8 cellular contexts compared by ENCODE assay signal in genomic region chr5:77443670-77444069, GRCh38.
"Had no signal": no experiment of that assay in that cellular context is flagged by ENCODE, and none has a peak within 500 bp of the region (broad histone marks: within the 10 kb centered on the region; RNA-seq: fewer than 3 reads in every experiment).

No MANE protein-coding gene starts in this region.

- H3K27ac ChIP-seq: GM23248 had no signal

- H3K4me1 Mint-ChIP-seq: IgD-negative memory B cell had no signal

- H3K4me3 Mint-ChIP-seq: HFFc6, IgD-negative memory B cell had no signal

- H3K4me3 ChIP-seq: GM23248, HAP-1 had no signal

- H2AFZ ChIP-seq: GM23248 had no signal

- H3K9ac ChIP-seq: GM23248 had no signal

- H3K27me3 Mint-ChIP-seq: IgD-negative memory B cell had no signal

- DNase-seq: GOT3, H7, KG1 had no signal

- H3K9me3 ChIP-seq: HAP-1 had no signal

- H3K9me3 Mint-ChIP-seq: HFFc6 had no signal

- H3K27ac Mint-ChIP-seq: IgD-negative memory B cell had no signal

- ATAC-seq: HCT116 had no signal
